25 cellular contexts compared by ENCODE assay signal in the genomic region with DNA sequence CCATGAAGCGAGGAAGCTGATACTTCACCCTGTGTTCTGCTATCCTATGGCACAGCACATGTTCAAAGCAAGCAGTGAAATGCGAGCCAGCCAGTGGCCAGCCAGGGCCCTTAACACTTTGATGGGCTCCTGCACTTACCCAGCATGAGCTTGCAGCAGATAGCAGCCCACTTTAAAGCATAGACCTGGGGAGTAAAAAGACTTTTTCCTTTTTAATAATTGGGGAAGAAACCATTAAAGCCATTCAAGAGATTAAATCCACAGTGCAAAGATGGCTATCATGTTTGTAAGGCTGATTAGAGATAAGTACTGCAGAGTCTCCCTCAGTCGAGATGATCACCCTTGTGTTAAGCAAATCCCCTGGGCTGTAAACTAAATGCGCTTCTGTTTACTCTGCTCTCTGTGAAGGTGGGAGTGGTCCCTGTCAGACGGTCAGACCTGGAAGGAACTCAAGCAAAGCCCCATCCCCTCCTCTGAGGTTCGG. TPM values are rescaled to one million over a fixed set of nuclear protein-coding genes. Genes with fewer than 3 reads are reported as not detected.
A peak's percentile ranks its signal among the peaks of the same experiment; 100 is the strongest.
DNase-seq lines count a peak whose midpoint lies in the region; ATAC-seq, FAIRE-seq and TF ChIP-seq lines count a peak whose summit lies in the region.
"Had no signal": no experiment of that assay in that cellular context is flagged by ENCODE, and none has a peak within 500 bp of the region (broad histone marks: within the 10 kb centered on the region; RNA-seq: fewer than 3 reads in every experiment).

No MANE protein-coding gene starts in this region.

- no peaks in the 10 kb centered on the region for H3K79me1 ChIP-seq in mesendoderm (ENCODE audit: low read length)

- H3K4ac ChIP-seq in mesendoderm (ENCODE audit: low read depth, low read length): no peak overlapping the region

- no peak for ATAC-seq in GM18517 (IDR thresholded peaks at IDR 0.05; ENCODE audit: unreplicated experiment)
- ATAC-seq in stimulated activated naive CD8-positive, alpha-beta T cell treated with anti-CD3 and anti-CD28 coated beads, Interleukin-15, Interleukin-2, amounts not matched to agents 100 U/mL and 50 U/mL, for 24 hours: no peak
- ATAC-seq in GM18867 (IDR thresholded peaks at IDR 0.05; ENCODE audit: unreplicated experiment): no peak
- no peak for ATAC-seq in GM21737 (IDR thresholded peaks at IDR 0.05; ENCODE audit: unreplicated experiment)
- ATAC-seq: activated T-cell treated with anti-CD3 and anti-CD28 coated beads, Interleukin-2, amount 50 U/mL, for 72 hours; left lung; Right ventricle myocardium inferior had no signal

- H3K4me1 ChIP-seq in mesendoderm (ENCODE audit: control insufficient read depth, low read depth, low read length): no peaks in the 10 kb centered on the region
- H3K4me1 ChIP-seq: BLaER1, colonic mucosa, left lung, suprapubic skin, uterus had no signal

- no peak overlapping the region for H2BK5ac ChIP-seq in mesendoderm (ENCODE audit: low read length)

- no peak overlapping the region for H2BK120ac ChIP-seq in mesendoderm (ENCODE audit: low read depth, low read length)

- no peak overlapping the region for H4K5ac ChIP-seq in mesendoderm (ENCODE audit: low read length)

- H3K18ac ChIP-seq in mesendoderm (ENCODE audit: low read length): no peak overlapping the region

- H3K79me2 ChIP-seq in mesendoderm (ENCODE audit: control insufficient read depth, insufficient read depth, low read length): no peaks in the 10 kb centered on the region

- no peak overlapping the region for H3K4me2 ChIP-seq in mesendoderm (ENCODE audit: low read length)
- H3K4me2 ChIP-seq: BLaER1 had no signal

- no peaks in the 10 kb centered on the region for H3K36me3 ChIP-seq in mesendoderm (ENCODE audit: control insufficient read depth, insufficient read depth, low read length)
- H3K36me3 ChIP-seq: BLaER1, colonic mucosa, left lung, suprapubic skin, uterus had no signal

- no peak overlapping the region for H4K8ac ChIP-seq in mesendoderm (ENCODE audit: low read depth, low read length)

- DNase-seq in D721Med (ENCODE audit: insufficient read length, low spot score): peak; percentile 70
- DNase-seq in NCI-H1092 treated with DMSO at 0.1 percent for 48 hours (lab: John Stamatoyannopoulos, UW): peak; percentile 71
- peak; percentile 97 for DNase-seq in NCI-H69 (lab: John Stamatoyannopoulos, UW)
- peak; percentile 86 for DNase-seq in mesendoderm
- DNase-seq in stimulated activated naive CD8-positive, alpha-beta T cell treated with anti-CD3 and anti-CD28 coated beads, Interleukin-15, Interleukin-2, amounts not matched to agents 100 U/mL and 50 U/mL, for 24 hours: no peak
- DNase-seq: ACHN; activated CD4-positive, alpha-beta T cell treated with anti-CD3 and anti-CD28 coated beads for 4 hours; activated naive CD4-positive, alpha-beta T cell treated with anti-CD3 and anti-CD28 coated beads for 36 hours; activated T-cell treated with anti-CD3 and anti-CD28 coated beads, Interleukin-2, amount 50 U/mL, for 72 hours; amygdala; colonic mucosa; COR-L47; GM23248; left lung; NCI-H146; NCI-H446; uterus had no signal

- no peak for TF ChIP-seq CTCF in D721Med (IDR thresholded peaks at IDR 0.05; ENCODE audit: insufficient read depth, missing control alignments)

- H3K27me3 ChIP-seq in mesendoderm (ENCODE audit: insufficient read depth, low read length, poor library complexity): no peaks in the 10 kb centered on the region
- H3K27me3 ChIP-seq: BLaER1, colonic mucosa, left lung, suprapubic skin, uterus had no signal

- no peak overlapping the region for H2BK15ac ChIP-seq in mesendoderm (replicated peaks; ENCODE audit: low read depth)

- H3K27ac ChIP-seq in mesendoderm (ENCODE audit: low read depth, low read length): no peak overlapping the region
- H3K27ac ChIP-seq: BLaER1, colonic mucosa, GM23248, left lung, suprapubic skin, uterus had no signal

- H2AK5ac ChIP-seq in mesendoderm (ENCODE audit: low read length): no peak overlapping the region

- H3K4me3 ChIP-seq in mesendoderm (ENCODE audit: low read length): no peak overlapping the region
- H3K4me3 ChIP-seq: BLaER1, colonic mucosa, GM23248, left lung, suprapubic skin, uterus had no signal

- H3K9ac ChIP-seq in mesendoderm (ENCODE audit: low read length): no peak overlapping the region
- H3K9ac ChIP-seq: BLaER1, GM23248 had no signal

- no CpG with 5 or more reads among the region's 6 CpGs for WGBS in mesendoderm (ENCODE audit: extremely low coverage, insufficient coverage, low lambda C conversion rate)

- FAIRE-seq in D721Med (lab: Jason Lieb, UNC): peak; percentile 100
- FAIRE-seq: bronchial epithelial cell, TTC549 had no signal

- H3K56ac ChIP-seq in mesendoderm (ENCODE audit: low read length): no peak overlapping the region

- H3K23ac ChIP-seq in mesendoderm (ENCODE audit: low read length): no peak overlapping the region

RNA-seq across cellular contexts. Expression of gene CCBE1, which starts 15.7 kb away (rescaled TPM):
- polyA plus RNA-seq in mesendoderm (2013, experiment 1 of 2): 0.11 TPM
- 0.17 TPM for polyA plus RNA-seq in mesendoderm (2013, experiment 2 of 2)
